Comparison of ENCODE assay signal across 8 cellular contexts in genomic region chr1:29698033-29698432, GRCh38.
DNase-seq lines count a peak whose midpoint lies in the region; ATAC-seq and TF ChIP-seq lines count a peak whose summit lies in the region.

No MANE protein-coding gene starts in this region.

- peak; percentile 39 for TF ChIP-seq CTCF in DND-41 (IDR thresholded peaks at IDR 0.05; ENCODE audit: borderline replicate concordance, extremely low read depth, low read length, poor library complexity, severe bottlenecking)
- peak; percentile 84 for TF ChIP-seq CTCF in astrocyte of the spinal cord (IDR thresholded peaks at IDR 0.05; ENCODE audit: low read depth, low read length)

- H3K27me3 ChIP-seq in DND-41 (ENCODE audit: insufficient read depth, low read length, poor library complexity) = no peaks in the 10 kb centered on the region
- peaks cover 0 to 16% of the 10 kb centered on the region in 2 experiments for H3K27me3 ChIP-seq in mesenchymal stem cell (ENCODE audit: control insufficient read depth in 1 of 2, insufficient read depth in 1 of 2, low read length in 2 of 2)

- no peaks in the 10 kb centered on the region for H3K36me3 ChIP-seq in DND-41 (ENCODE audit: insufficient read depth, low read length)
- H3K36me3 ChIP-seq in mesenchymal stem cell (ENCODE audit: control insufficient read depth in 1 of 2, insufficient read depth in 2 of 2, low read depth in 1 of 2, low read length in 2 of 2) = no peaks in the 10 kb centered on the region

- H4K91ac ChIP-seq in mesenchymal stem cell (ENCODE audit: low read length) = no peak overlapping the region

- DNase-seq in DND-41 = peak; percentile 7
- DNase-seq in LHCN-M2 (ENCODE audit: low read depth) = peak; percentile 82
- peak; percentile 62 for DNase-seq in astrocyte of the spinal cord (ENCODE audit: low read depth, low spot score)
- peak; percentile 60 for DNase-seq in mesenchymal stem cell
- DNase-seq in NCI-H2081 (lab: John Stamatoyannopoulos, UW) = no peak
- no peak for DNase-seq in stimulated activated CD4-positive, alpha-beta T cell treated with anti-CD3 and anti-CD28 coated beads, Interleukin-1b, Interleukin-23, amount 100 ng/mL, for 48 hours
- no peak for DNase-seq in G401 (ENCODE audit: low spot score)
- DNase-seq in NCI-H2081 treated with DMSO at 0.1 percent for 48 hours (lab: John Stamatoyannopoulos, UW) = no peak

- no peaks in the 10 kb centered on the region for H3K79me1 ChIP-seq in mesenchymal stem cell (replicated peaks; ENCODE audit: low read length, poor library complexity, severe bottlenecking)

- no peak overlapping the region for H2AFZ ChIP-seq in DND-41 (ENCODE audit: low read depth, low read length)
- no peak overlapping the region for H2AFZ ChIP-seq in mesenchymal stem cell (ENCODE audit: low read depth, low read length)

- no peak for ATAC-seq in DND-41 (ENCODE audit: insufficient read depth, low read depth)

- H3K4me3 ChIP-seq in DND-41 (ENCODE audit: low read depth in 1 of 2, low read length in 2 of 2) (no peak overlapping the region), astrocyte of the spinal cord (ENCODE audit: low read depth, low read length) (no peak overlapping the region), mesenchymal stem cell (ENCODE audit: insufficient read depth in 1 of 2, low read depth in 1 of 2, low read length in 2 of 2) (no peak overlapping the region)

- no peak overlapping the region for H2BK12ac ChIP-seq in mesenchymal stem cell (ENCODE audit: low read length in 2 of 2)

- 40% methylated on average over 7 of the region's 7 CpGs for WGBS in mesenchymal stem cell

- 0 out of 2 replicates have a peak, but pooled peaks cover 5% of the 10 kb centered on the region for H4K20me1 ChIP-seq in DND-41 (ENCODE audit: insufficient read depth, low read length)

- H3K4ac ChIP-seq in mesenchymal stem cell (ENCODE audit: low read depth in 1 of 2, low read length in 2 of 2) = no peak overlapping the region

- in situ Hi-C loops in astrocyte of the spinal cord (cut with HindIII; ENCODE audit: low sequenced_read_pairs) = no loop called here
- in situ Hi-C loops in G401 (cut with HindIII; ENCODE audit: low sequenced_read_pairs) = no loop called here

- H3K9ac ChIP-seq in DND-41 (ENCODE audit: low read depth, low read length) (no peak overlapping the region), mesenchymal stem cell (ENCODE audit: low read length) (no peak overlapping the region)

- H3K9me3 ChIP-seq in DND-41 (ENCODE audit: insufficient read depth, low read length, severe bottlenecking) (no peaks in the 10 kb centered on the region), mesenchymal stem cell (ENCODE audit: control insufficient read depth, low read length) (no peaks in the 10 kb centered on the region)

- no peaks in the 10 kb centered on the region for H3K79me2 ChIP-seq in DND-41 (ENCODE audit: insufficient read depth, low read length)

- H3K14ac ChIP-seq in mesenchymal stem cell (ENCODE audit: low read length in 2 of 2) = no peak overlapping the region

- H2BK15ac ChIP-seq in mesenchymal stem cell (ENCODE audit: low read depth, poor library complexity, severe bottlenecking) = no peak overlapping the region

- no peak overlapping the region for H2AK5ac ChIP-seq in mesenchymal stem cell (ENCODE audit: low read length, severe bottlenecking)

- no peak overlapping the region for H4K8ac ChIP-seq in mesenchymal stem cell (ENCODE audit: low read length)

- H3K27ac ChIP-seq in DND-41 (ENCODE audit: low read length) (no peak overlapping the region), mesenchymal stem cell (ENCODE audit: low read length, poor library complexity, severe bottlenecking) (no peak overlapping the region)

- no peak overlapping the region for H2BK120ac ChIP-seq in mesenchymal stem cell (ENCODE audit: low read depth, low read length)

- H3K23ac ChIP-seq in mesenchymal stem cell (ENCODE audit: low read length in 2 of 2) = no peak overlapping the region

- no peak overlapping the region for H3K18ac ChIP-seq in mesenchymal stem cell (ENCODE audit: low read depth in 1 of 2, low read length in 2 of 2)

- no peak overlapping the region for H2BK5ac ChIP-seq in mesenchymal stem cell (ENCODE audit: low read depth, low read length, poor library complexity, severe bottlenecking)

- H3K4me1 ChIP-seq in DND-41 (ENCODE audit: insufficient read depth, low read length) = no peaks in the 10 kb centered on the region
- peaks cover 2% of the 10 kb centered on the region for H3K4me1 ChIP-seq in mesenchymal stem cell (ENCODE audit: control insufficient read depth, insufficient read depth, low read depth, low read length)

- H3K4me2 ChIP-seq in DND-41 (ENCODE audit: insufficient read depth, low read length) (no peak overlapping the region), mesenchymal stem cell (ENCODE audit: low read length, poor library complexity, severe bottlenecking) (no peak overlapping the region)

Comparison
In these comparisons a context has a peak if more than half of its experiments do, and no peak if none do; other contexts are left out.
1. DNase-seq: peak in DND-41 (single experiment), LHCN-M2 (single experiment), astrocyte of the spinal cord (single experiment) and mesenchymal stem cell (single experiment); none in NCI-H2081 (0 of 2), stimulated activated CD4-positive, alpha-beta T cell treated with anti-CD3 and anti-CD28 coated beads, Interleukin-1b, Interleukin-23, amount 100 ng/mL, for 48 hours (single experiment), G401 (single experiment) and NCI-H2081 treated with DMSO at 0.1 percent for 48 hours (single experiment).